1 cellular context compared by ENCODE assay signal in genomic region chr22:44496844-44497217, GRCh38.
TF ChIP-seq lines count a peak whose summit lies in the region.

No MANE protein-coding gene starts in this region.

TF ChIP-seq in H1, 55 proteins besides CTCF, POLR2A, EP300 and RAD21:
- TF ChIP-seq CEBPB (IDR thresholded peaks at IDR 0.05; ENCODE audit: low read depth, low read length) = peak; percentile 87
- no peak for TF ChIP-seq HDAC2 (IDR thresholded peaks at IDR 0.05; ENCODE audit: borderline replicate concordance in 1 of 2, low read depth in 2 of 2, low read length in 2 of 2)
